In genomic region chr1:30776097-30777059, GRCh38 we compare ENCODE assay signal across 34 cellular contexts. TPM values are rescaled to one million over a fixed set of nuclear protein-coding genes. Genes with fewer than 3 reads are reported as not detected.
"Had no signal": no experiment of that assay in that cellular context is flagged by ENCODE, and none has a peak within 500 bp of the region (broad histone marks: within the 10 kb centered on the region; RNA-seq: fewer than 3 reads in every experiment).

No MANE protein-coding gene starts in this region.

- H3K36me3 Mint-ChIP-seq: immature natural killer cell, natural killer cell had no signal

- H3K4me3 ChIP-seq: coronary artery, left lung, lung, pancreas, prostate gland, skin epidermis, stomach, uterus had no signal

- H3K27me3 ChIP-seq: left lung, neutrophil, uterus had no signal

- H3K9me3 Mint-ChIP-seq: activated naive CD8-positive, alpha-beta T cell treated with anti-CD3 and anti-CD28 coated beads, Interleukin-2, amount 50 U/mL, for 24 hours; effector memory CD8-positive, alpha-beta T cell; immature natural killer cell; natural killer cell; stimulated activated naive B cell treated with anti-CD40 and anti-IgM and Interleukin-4, amounts not matched to agents 10 μg/mL and 1 μg/mL and 100 μg/mL, for 72 hours had no signal

- DNase-seq: activated CD4-positive, alpha-beta T cell treated with anti-CD3 and anti-CD28 coated beads for 48 hours; activated CD4-positive, alpha-beta T cell treated with anti-CD3 and anti-CD28 coated beads, Interleukin-2, amount 50 U/mL, for 48 hours; activated CD8-positive, alpha-beta memory T cell treated with anti-CD3 and anti-CD28 coated beads, Interleukin-2, amount 50 U/mL, for 4 hours; activated gamma-delta T cell; activated naive CD4-positive, alpha-beta T cell treated with anti-CD3 and anti-CD28 coated beads, Interleukin-2, amount 50 U/mL, for 16 hours; activated naive CD8-positive, alpha-beta T cell treated with anti-CD3 and anti-CD28 coated beads, Interleukin-2, amount 50 U/mL, for 24 hours; activated T-cell treated with anti-CD3 and anti-CD28 coated beads, Interleukin-2, amount 50 U/mL, for 1 hour; anterior cingulate cortex; effector memory CD8-positive, alpha-beta T cell; head of caudate nucleus; hypothalamus; immature natural killer cell; left lung; mesendoderm; natural killer cell; retina; stimulated activated CD4-positive, alpha-beta T cell treated with anti-CD3 and anti-CD28 coated beads, Interleukin-4, amount 100 ng/mL, for 24 hours; stimulated activated naive B cell treated with anti-CD40 and anti-IgM and Interleukin-4, amounts not matched to agents 10 μg/mL and 1 μg/mL and 100 μg/mL, for 72 hours; stomach; T-helper 17 cell; T1000; trophoblast cell; uterus; WERI-Rb-1 had no signal

- H3K36me3 ChIP-seq: left lung, neutrophil, pancreas, prostate gland, stomach, uterus, WERI-Rb-1 had no signal

- ATAC-seq: activated CD4-positive, CD25-positive, alpha-beta regulatory T cell treated with anti-CD3 and anti-CD28 coated beads, Interleukin-2, amount 50 U/mL, for 24 hours; activated naive CD8-positive, alpha-beta T cell treated with anti-CD3 and anti-CD28 coated beads, Interleukin-2, amount 50 U/mL, for 24 hours; effector memory CD8-positive, alpha-beta T cell; left lung; natural killer cell; pancreas; sciatic nerve; stimulated activated naive B cell treated with anti-CD40 and anti-IgM and Interleukin-4, amounts not matched to agents 10 μg/mL and 1 μg/mL and 100 μg/mL, for 72 hours; T-helper 17 cell had no signal

- H3K27me3 Mint-ChIP-seq: activated naive CD8-positive, alpha-beta T cell treated with anti-CD3 and anti-CD28 coated beads, Interleukin-2, amount 50 U/mL, for 24 hours; effector memory CD8-positive, alpha-beta T cell; stimulated activated naive B cell treated with anti-CD40 and anti-IgM and Interleukin-4, amounts not matched to agents 10 μg/mL and 1 μg/mL and 100 μg/mL, for 72 hours; T-helper 17 cell had no signal

- H3K27ac Mint-ChIP-seq: activated naive CD8-positive, alpha-beta T cell treated with anti-CD3 and anti-CD28 coated beads, Interleukin-2, amount 50 U/mL, for 24 hours; natural killer cell; T-helper 17 cell had no signal

- H3K27ac ChIP-seq: coronary artery, left lung, neutrophil, pancreas, prostate gland, skin epidermis, stomach, uterus, WERI-Rb-1 had no signal

- H3K9me3 ChIP-seq: left lung, neutrophil, pancreas, prostate gland, stomach, uterus had no signal

- H3K4me3 Mint-ChIP-seq: activated naive CD8-positive, alpha-beta T cell treated with anti-CD3 and anti-CD28 coated beads, Interleukin-2, amount 50 U/mL, for 24 hours; effector memory CD8-positive, alpha-beta T cell; immature natural killer cell; natural killer cell; stimulated activated naive B cell treated with anti-CD40 and anti-IgM and Interleukin-4, amounts not matched to agents 10 μg/mL and 1 μg/mL and 100 μg/mL, for 72 hours; T-helper 17 cell had no signal

- H3K4me1 ChIP-seq: pancreas, prostate gland, uterus had no signal

RNA-seq across cellular contexts. Expression of gene LAPTM5, which starts 18.8 kb away (rescaled TPM):
- total RNA-seq: fibroblast of villous mesenchyme had no signal

RNA-seq across cellular contexts. Expression of gene MATN1, which starts 53.0 kb away (rescaled TPM):
- total RNA-seq: fibroblast of lung, fibroblast of villous mesenchyme had no signal
- polyA plus RNA-seq: fibroblast of lung, immature natural killer cell, stomach had no signal
